2 cellular contexts compared by ENCODE assay signal in the genomic region with DNA sequence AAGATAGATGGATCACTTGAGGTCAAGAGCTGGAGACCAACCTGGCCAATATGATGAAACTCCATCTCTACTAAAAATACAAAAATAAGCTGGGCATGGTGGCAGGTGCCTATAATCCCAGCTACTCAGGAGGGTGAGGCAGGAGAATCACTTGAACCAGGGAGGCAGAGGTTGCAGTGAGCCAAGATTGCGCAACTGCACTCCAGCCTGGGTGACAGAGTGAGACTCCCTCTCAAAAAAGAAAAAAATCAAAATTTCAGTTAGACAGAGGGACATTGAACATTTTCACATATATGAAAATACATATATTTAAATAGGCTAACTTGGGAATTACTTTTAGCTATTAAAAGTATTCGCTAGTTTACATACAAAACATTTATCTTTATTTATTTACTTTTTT.
TF ChIP-seq lines count a peak whose summit lies in the region.

No MANE protein-coding gene starts in this region.

TF ChIP-seq in A549, 52 proteins besides CTCF, POLR2A, EP300 and RAD21:
- TF ChIP-seq CEBPB (IDR thresholded peaks at IDR 0.05) = peak; percentile 27 to 68; a peak in 3 of 4 replicates

TF ChIP-seq in H1, 55 proteins besides CTCF, POLR2A, EP300 and RAD21:
- peak; percentile 76; the same call in 1 of the 2 replicates for TF ChIP-seq CEBPB (IDR thresholded peaks at IDR 0.05; ENCODE audit: low read depth, low read length)
